1 cellular context compared by ENCODE assay signal in the genomic region with DNA sequence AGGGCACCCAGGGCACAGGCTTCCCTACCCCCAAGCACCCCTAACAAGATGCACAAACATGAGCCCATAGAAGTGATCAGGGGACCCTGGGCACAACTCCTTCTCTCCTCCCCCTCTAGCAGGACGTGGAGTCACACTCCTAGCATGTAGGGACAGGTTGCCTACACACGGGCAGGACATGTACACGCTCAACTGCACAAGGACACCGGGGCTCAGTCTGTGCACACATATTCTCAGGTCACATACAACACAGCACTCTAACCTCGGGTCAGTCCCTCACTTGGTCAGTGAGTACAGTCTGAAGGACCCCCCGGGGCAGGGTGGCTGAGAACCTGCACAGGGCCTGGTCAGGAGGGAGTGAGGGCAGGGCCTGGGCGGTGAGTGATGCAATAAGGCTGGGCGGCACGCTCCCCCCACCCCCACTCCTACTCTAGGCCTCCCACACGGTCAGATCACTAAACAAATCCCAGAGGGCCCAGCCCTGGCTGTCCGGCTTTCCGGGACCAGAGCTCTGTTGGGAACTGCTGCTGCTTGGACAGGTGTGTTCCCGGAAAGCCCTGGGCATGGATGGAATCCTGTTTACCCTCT.
TF ChIP-seq lines count a peak whose summit lies in the region.

No MANE protein-coding gene starts in this region.

TF ChIP-seq in HCT116, 20 proteins besides CTCF, POLR2A, EP300 and RAD21 (continued from another document):
- TF ChIP-seq, protein P1, sequence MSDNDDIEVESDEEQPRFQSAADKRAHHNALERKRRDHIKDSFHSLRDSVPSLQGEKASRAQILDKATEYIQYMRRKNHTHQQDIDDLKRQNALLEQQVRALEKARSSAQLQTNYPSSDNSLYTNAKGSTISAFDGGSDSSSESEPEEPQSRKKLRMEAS (IDR thresholded peaks at IDR 0.05) = no peak
- TF ChIP-seq ATF3 (IDR thresholded peaks at IDR 0.05) (no peak), SIN3A (IDR thresholded peaks at IDR 0.05; ENCODE audit: low read depth) (no peak), EZH2phosphoT487 (IDR thresholded peaks at IDR 0.05; ENCODE audit: borderline replicate concordance) (no peak), SRF (IDR thresholded peaks at IDR 0.05; ENCODE audit: low read depth) (no peak), CEBPB (IDR thresholded peaks at IDR 0.05; ENCODE audit: low read depth) (no peak), EZH2 (IDR thresholded peaks at IDR 0.05) (no peak), ZNF274 (IDR thresholded peaks at IDR 0.05; ENCODE audit: low read depth, low read length) (no peak)
